ENCODE assay signal across 11 cellular contexts in the genomic region with DNA sequence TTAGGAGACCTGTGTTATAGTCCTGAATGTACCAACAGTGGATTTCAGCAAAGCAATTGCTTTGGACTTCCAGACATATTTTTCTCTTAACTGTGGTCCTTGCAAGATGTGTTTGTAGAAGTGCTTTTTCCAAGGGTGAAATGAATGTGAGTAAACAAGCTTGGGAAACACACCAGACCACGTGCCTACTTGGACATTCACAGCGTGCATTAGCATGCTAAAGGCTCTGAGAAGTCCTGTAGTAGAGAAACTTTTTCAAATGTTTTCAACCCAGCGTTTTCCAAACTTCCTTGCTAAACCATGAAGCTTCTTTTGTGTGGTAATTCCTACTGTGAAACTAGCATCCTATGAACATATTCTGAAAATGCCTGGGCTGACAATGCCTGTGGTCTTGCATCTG.
"Had no signal": no experiment of that assay in that cellular context is flagged by ENCODE, and none has a peak within 500 bp of the region (broad histone marks: within the 10 kb centered on the region; RNA-seq: fewer than 3 reads in every experiment).

No MANE protein-coding gene starts in this region.

- H3K9me3 Mint-ChIP-seq: GM23338, H9, HFFc6 had no signal

- DNase-seq: GM23248, GOT3, H7, H9, HCEC 1CT, HFFc6 had no signal

- ATAC-seq: GM23338, HCT116 had no signal

- FAIRE-seq: H1, H54 had no signal

- H3K4me2 ChIP-seq: GM23338 had no signal

- H3K9ac ChIP-seq: GM23248 had no signal

- H3K27ac ChIP-seq: GM23248 had no signal

- H3K9me3 ChIP-seq: HAP-1 had no signal

- H3K36me3 ChIP-seq: HAP-1 had no signal

- H2AFZ ChIP-seq: GM23248, GM23338 had no signal

- H3K27ac Mint-ChIP-seq: GM23338, H9, HFFc6 had no signal

- H3K4me3 ChIP-seq: GM23248, GM23338, HAP-1 had no signal

- H3K4me3 Mint-ChIP-seq: GM23338, H9, HFFc6 had no signal
